Comparison of ENCODE assay signal across 1 cellular context in genomic region chr2:46471-47345, GRCh38.
TF ChIP-seq lines count a peak whose summit lies in the region.

A gene with protein sequence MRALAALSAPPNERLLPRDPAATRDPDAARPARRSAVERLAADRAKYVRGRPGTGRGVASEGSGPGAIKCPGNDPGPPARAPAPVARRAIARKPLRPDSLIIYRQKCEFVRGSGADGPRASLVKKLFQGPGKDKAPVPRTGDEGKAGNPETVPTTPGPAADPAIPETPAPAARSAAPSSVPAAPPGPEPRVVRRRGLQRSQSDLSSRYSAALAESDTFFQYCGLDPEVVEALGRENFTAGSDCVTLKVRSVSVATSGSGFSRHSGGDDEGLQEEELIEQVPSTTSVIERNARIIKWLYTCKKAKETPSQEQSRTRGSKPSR (minus strand): TSS chr2:46505. CDS start chr2:46385, 120 bp downstream.

TF ChIP-seq in H1, 55 proteins besides CTCF, POLR2A, EP300 and RAD21:
- TF ChIP-seq, protein P1, sequence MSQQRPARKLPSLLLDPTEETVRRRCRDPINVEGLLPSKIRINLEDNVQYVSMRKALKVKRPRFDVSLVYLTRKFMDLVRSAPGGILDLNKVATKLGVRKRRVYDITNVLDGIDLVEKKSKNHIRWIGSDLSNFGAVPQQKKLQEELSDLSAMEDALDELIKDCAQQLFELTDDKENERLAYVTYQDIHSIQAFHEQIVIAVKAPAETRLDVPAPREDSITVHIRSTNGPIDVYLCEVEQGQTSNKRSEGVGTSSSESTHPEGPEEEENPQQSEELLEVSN (IDR thresholded peaks at IDR 0.05) = peak; percentile 42; the same call in 1 of the 2 replicates
- TF ChIP-seq KDM4A (IDR thresholded peaks at IDR 0.05; ENCODE audit: low read depth, low read length, severe bottlenecking) (peak; percentile 48), CREB1 (IDR thresholded peaks at IDR 0.05) (peak; percentile 39; the same call in 1 of the 2 replicates), CEBPB (IDR thresholded peaks at IDR 0.05; ENCODE audit: low read depth, low read length) (no peak), TEAD4 (IDR thresholded peaks at IDR 0.05; ENCODE audit: low read depth, low read length) (peak; percentile 47; the same call in 1 of the 2 replicates), POU5F1 (IDR thresholded peaks at IDR 0.05; ENCODE audit: low read depth, low read length) (no peak), MAX (IDR thresholded peaks at IDR 0.05) (peak; percentile 25; the same call in 1 of the 2 replicates), EGR1 (IDR thresholded peaks at IDR 0.05; ENCODE audit: borderline replicate concordance, low read depth, low read length) (0 out of 2 replicates have a peak, but pooled peaks have one; percentile 13), JUND (IDR thresholded peaks at IDR 0.05; ENCODE audit: low read length) (0 out of 2 replicates have a peak, but pooled peaks have one; percentile 4)
